Comparison of ENCODE assay signal across 11 cellular contexts in genomic region chr7:154698726-154699291, GRCh38.
DNase-seq lines count a peak whose midpoint lies in the region; ATAC-seq and TF ChIP-seq lines count a peak whose summit lies in the region.
"Had no signal": no experiment of that assay in that cellular context is flagged by ENCODE, and none has a peak within 500 bp of the region (broad histone marks: within the 10 kb centered on the region; RNA-seq: fewer than 3 reads in every experiment).

No MANE protein-coding gene starts in this region.

- no peak overlapping the region for H3K9ac ChIP-seq in OCI-LY1 (ENCODE audit: low read length)

- no peak overlapping the region for H3K27ac ChIP-seq in OCI-LY1 (ENCODE audit: low read depth, low read length, poor library complexity, severe bottlenecking)
- H3K27ac ChIP-seq: esophagus muscularis mucosa had no signal

- H3K4me1 Mint-ChIP-seq in activated CD8-positive, alpha-beta T cell treated with anti-CD3 and anti-CD28 coated beads for 36 hours (ENCODE audit: low read depth) = no peaks in the 10 kb centered on the region
- no peaks in the 10 kb centered on the region for H3K4me1 Mint-ChIP-seq in activated CD8-positive, alpha-beta T cell treated with anti-CD3 and anti-CD28 coated beads, Interleukin-2, amount 10 ng/mL, durations not matched to agents 7 days and 5 days (ENCODE audit: low read depth)
- H3K4me1 Mint-ChIP-seq: B cell had no signal

- peaks cover 13% of the 10 kb centered on the region; the same call in 1 of the 2 replicates for H3K27me3 ChIP-seq in OCI-LY1 (ENCODE audit: insufficient read depth, low read length)
- H3K27me3 ChIP-seq: esophagus muscularis mucosa had no signal

- H2AFZ ChIP-seq in OCI-LY1 (ENCODE audit: low read length) = no peak overlapping the region

- no peaks in the 10 kb centered on the region for H3K36me3 ChIP-seq in OCI-LY1 (ENCODE audit: insufficient read depth, low read length)
- H3K36me3 ChIP-seq: esophagus muscularis mucosa had no signal

- no peaks in the 10 kb centered on the region for H3K9me3 ChIP-seq in OCI-LY1 (ENCODE audit: low read length)

- no peaks in the 10 kb centered on the region for H3F3A ChIP-seq in OCI-LY1 (ENCODE audit: insufficient read depth, low read length)

- no peaks in the 10 kb centered on the region for H3K27me3 Mint-ChIP-seq in activated CD8-positive, alpha-beta T cell treated with anti-CD3 and anti-CD28 coated beads for 36 hours
- H3K27me3 Mint-ChIP-seq in activated CD8-positive, alpha-beta T cell treated with anti-CD3 and anti-CD28 coated beads, Interleukin-2, amount 10 ng/mL, durations not matched to agents 7 days and 5 days (ENCODE audit: low read depth) = no peaks in the 10 kb centered on the region
- H3K27me3 Mint-ChIP-seq: B cell had no signal

- no peak overlapping the region for H3K4me3 ChIP-seq in OCI-LY1 (ENCODE audit: low read depth, low read length, poor library complexity, severe bottlenecking)
- H3K4me3 ChIP-seq: esophagus muscularis mucosa had no signal

- H3K9me2 ChIP-seq in OCI-LY1 (ENCODE audit: low read depth, low read length) = no peaks in the 10 kb centered on the region

- H3K4me2 ChIP-seq in OCI-LY1 (ENCODE audit: low read length) = no peak overlapping the region

- TF ChIP-seq CTCF in activated CD8-positive, alpha-beta T cell treated with anti-CD3 and anti-CD28 coated beads for 36 hours (IDR thresholded peaks at IDR 0.05) = peak; percentile 44
- TF ChIP-seq CTCF in OCI-LY1 (IDR thresholded peaks at IDR 0.05; ENCODE audit: low read length) = peak; percentile 78

- no peak overlapping the region for H3K4me3 Mint-ChIP-seq in activated CD8-positive, alpha-beta T cell treated with anti-CD3 and anti-CD28 coated beads for 36 hours
- no peak overlapping the region for H3K4me3 Mint-ChIP-seq in activated CD8-positive, alpha-beta T cell treated with anti-CD3 and anti-CD28 coated beads, Interleukin-2, amount 10 ng/mL, durations not matched to agents 7 days and 5 days
- H3K4me3 Mint-ChIP-seq: B cell had no signal

- ATAC-seq in activated CD8-positive, alpha-beta T cell treated with anti-CD3 and anti-CD28 coated beads for 36 hours = no peak
- ATAC-seq in activated CD8-positive, alpha-beta T cell treated with anti-CD3 and anti-CD28 coated beads, Interleukin-2, amount 10 ng/mL, durations not matched to agents 7 days and 5 days = no peak
- ATAC-seq in GM21390 (IDR thresholded peaks at IDR 0.05; ENCODE audit: unreplicated experiment) = no peak
- no peak for ATAC-seq in HG03571 (IDR thresholded peaks at IDR 0.05; ENCODE audit: unreplicated experiment)

- POLR2A ChIA-PET in activated CD8-positive, alpha-beta T cell treated with anti-CD3 and anti-CD28 coated beads for 36 hours (lab: Charles Lee) = interaction anchor here (0.8 kb wide), 1 partner anchor 15 kb away, joined by 3 read pairs; no protein-coding TSS in a partner anchor
- POLR2A ChIA-PET in activated CD8-positive, alpha-beta T cell treated with anti-CD3 and anti-CD28 coated beads, Interleukin-2, amount 10 ng/mL, durations not matched to agents 7 days and 5 days (lab: Charles Lee) = no interaction called here

- DNase-seq in activated CD8-positive, alpha-beta T cell treated with anti-CD3 and anti-CD28 coated beads for 36 hours = no peak
- DNase-seq in activated CD8-positive, alpha-beta T cell treated with anti-CD3 and anti-CD28 coated beads, Interleukin-2, amount 10 ng/mL, durations not matched to agents 7 days and 5 days = no peak
- DNase-seq in globus pallidus (ENCODE audit: low spot score) (peak; percentile 40), SIG-M5 (lab: John Stamatoyannopoulos, UW) (no peak), NCI-H345 (lab: John Stamatoyannopoulos, UW) (no peak)
- DNase-seq: NCI-H1436 treated with DMSO at 0.1 percent for 48 hours had no signal

- CTCF ChIA-PET in activated CD8-positive, alpha-beta T cell treated with anti-CD3 and anti-CD28 coated beads for 36 hours (lab: Charles Lee) = interaction anchor here (0.8 to 1.4 kb wide), 7 partner anchors 9 to 215 kb away, joined by 3 to 9 read pairs (median 4); no protein-coding TSS in a partner anchor
- CTCF ChIA-PET in activated CD8-positive, alpha-beta T cell treated with anti-CD3 and anti-CD28 coated beads, Interleukin-2, amount 10 ng/mL, durations not matched to agents 7 days and 5 days (lab: Charles Lee) = interaction anchor here (1.0 to 1.7 kb wide), 2 partner anchors 45 to 55 kb away, joined by 3 read pairs; no protein-coding TSS in a partner anchor

- no peaks in the 10 kb centered on the region for H3K79me2 ChIP-seq in OCI-LY1 (ENCODE audit: insufficient read depth, low read length)

- no peaks in the 10 kb centered on the region for H4K20me1 ChIP-seq in OCI-LY1 (ENCODE audit: insufficient read depth, low read length)

- no peak overlapping the region for H3K27ac Mint-ChIP-seq in activated CD8-positive, alpha-beta T cell treated with anti-CD3 and anti-CD28 coated beads for 36 hours
- H3K27ac Mint-ChIP-seq in activated CD8-positive, alpha-beta T cell treated with anti-CD3 and anti-CD28 coated beads, Interleukin-2, amount 10 ng/mL, durations not matched to agents 7 days and 5 days = no peak overlapping the region
- H3K27ac Mint-ChIP-seq: B cell had no signal

- H3K4me1 ChIP-seq in OCI-LY1 (ENCODE audit: insufficient read depth, low read length, severe bottlenecking) = no peaks in the 10 kb centered on the region
- H3K4me1 ChIP-seq: esophagus muscularis mucosa had no signal

- intact Hi-C loops in activated CD8-positive, alpha-beta T cell treated with anti-CD3 and anti-CD28 coated beads for 36 hours (cut with micrococcal nuclease) = no loop called here

- no peaks in the 10 kb centered on the region for H3K36me3 Mint-ChIP-seq in activated CD8-positive, alpha-beta T cell treated with anti-CD3 and anti-CD28 coated beads for 36 hours (ENCODE audit: low read depth)
- no peaks in the 10 kb centered on the region for H3K36me3 Mint-ChIP-seq in activated CD8-positive, alpha-beta T cell treated with anti-CD3 and anti-CD28 coated beads, Interleukin-2, amount 10 ng/mL, durations not matched to agents 7 days and 5 days (ENCODE audit: low read depth)

- peaks cover 2% of the 10 kb centered on the region for H3K9me3 Mint-ChIP-seq in activated CD8-positive, alpha-beta T cell treated with anti-CD3 and anti-CD28 coated beads for 36 hours
- no peaks in the 10 kb centered on the region for H3K9me3 Mint-ChIP-seq in activated CD8-positive, alpha-beta T cell treated with anti-CD3 and anti-CD28 coated beads, Interleukin-2, amount 10 ng/mL, durations not matched to agents 7 days and 5 days (ENCODE audit: insufficient read depth)
